14 cellular contexts compared by ENCODE assay signal in the genomic region with DNA sequence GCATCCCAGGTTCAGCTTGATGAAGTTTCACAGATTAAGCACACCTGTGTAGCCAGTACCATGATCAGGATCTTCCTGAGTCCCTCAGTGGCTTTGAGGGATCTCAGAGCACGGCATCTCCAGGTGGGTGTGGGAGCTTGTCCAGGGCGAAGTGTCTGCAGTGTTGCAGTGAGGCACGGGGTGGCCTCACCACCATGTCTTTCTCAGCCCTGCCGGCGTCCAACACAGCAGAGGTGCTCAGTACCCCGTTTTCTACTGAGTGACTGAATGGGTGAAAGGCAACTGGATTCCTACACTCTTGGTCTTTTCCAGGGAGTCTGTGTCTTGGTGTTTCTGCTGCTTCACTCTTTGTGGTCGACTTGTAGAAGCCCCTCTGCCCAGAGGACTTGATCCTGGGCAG.
DNase-seq lines count a peak whose midpoint lies in the region; ATAC-seq and TF ChIP-seq lines count a peak whose summit lies in the region.
"Had no signal": no experiment of that assay in that cellular context is flagged by ENCODE, and none has a peak within 500 bp of the region (broad histone marks: within the 10 kb centered on the region; RNA-seq: fewer than 3 reads in every experiment).

No MANE protein-coding gene starts in this region.

- no peak overlapping the region for H2BK20ac ChIP-seq in IMR-90 (ENCODE audit: low read depth, low read length)

- no peak overlapping the region for H4K5ac ChIP-seq in IMR-90 (ENCODE audit: low read depth, low read length)

- H3K9ac ChIP-seq in IMR-90 (ENCODE audit: low read depth, low read length): no peak overlapping the region

- H3K4me1 Mint-ChIP-seq in mesothelial cell of epicardium: peaks cover 39% of the 10 kb centered on the region

- POLR2A ChIA-PET in IMR-90 (lab: Charles Lee; ENCODE audit: unreplicated experiment): no interaction called here

- H3K18ac ChIP-seq in IMR-90 (ENCODE audit: low read depth, low read length): no peak overlapping the region

- TF ChIP-seq POLR2A in IMR-90 (IDR thresholded peaks at IDR 0.05; ENCODE audit: low read depth, low read length) (no peak), suprapubic skin (IDR thresholded peaks at IDR 0.05) (no peak), transverse colon (IDR thresholded peaks at IDR 0.05) (no peak)

- H3K9me1 ChIP-seq in IMR-90 (ENCODE audit: insufficient read depth, low read length): peaks cover 52% of the 10 kb centered on the region

- peaks cover 9% of the 10 kb centered on the region for H3K36me3 ChIP-seq in IMR-90 (ENCODE audit: control insufficient read depth, insufficient read depth, low read length)
- H3K36me3 ChIP-seq in suprapubic skin: no peaks in the 10 kb centered on the region
- H3K36me3 ChIP-seq in transverse colon: no peaks in the 10 kb centered on the region

- H3K4me2 ChIP-seq in IMR-90 (ENCODE audit: low read depth, low read length): no peak overlapping the region

- no peak overlapping the region for H3K4ac ChIP-seq in IMR-90 (ENCODE audit: low read depth, low read length)

- dilution Hi-C loops in IMR-90 (cut with HindIII; ENCODE audit: low sequenced_read_pairs, unreplicated experiment): no loop called here

- H3K27me3 Mint-ChIP-seq in mesothelial cell of epicardium (ENCODE audit: low read depth): no peaks in the 10 kb centered on the region

- no peak overlapping the region for H2BK5ac ChIP-seq in IMR-90 (ENCODE audit: low read depth, low read length, poor library complexity, severe bottlenecking)

- H4K8ac ChIP-seq in IMR-90 (ENCODE audit: low read depth in 2 of 2, low read length in 2 of 2): 0 out of 4 replicates have a peak overlapping the region, but pooled peaks of 1 of the 2 experiments have one; percentile 4

- TF ChIP-seq RAD21 in IMR-90 (IDR thresholded peaks at IDR 0.05; ENCODE audit: low read length): no peak

- no peak for TF ChIP-seq EP300 in suprapubic skin (IDR thresholded peaks at IDR 0.05)
- TF ChIP-seq EP300 in transverse colon (IDR thresholded peaks at IDR 0.05; ENCODE audit: low read depth): no peak

- no peak overlapping the region for H3K27ac ChIP-seq in IMR-90 (ENCODE audit: insufficient read depth, low read length)
- peak overlapping the region in 41 of 59 donors; percentile 1 to 91 (median 78) for H3K27ac ChIP-seq in dorsolateral prefrontal cortex
- H3K27ac ChIP-seq in suprapubic skin: peak overlapping the region; percentile 19
- H3K27ac ChIP-seq in transverse colon: no peak overlapping the region

- 0 out of 2 replicates have a peak overlapping the region, but pooled peaks have one; percentile 6 for H3K14ac ChIP-seq in IMR-90 (replicated peaks; ENCODE audit: low read depth, low read length)

- peaks cover 55 to 96% of the 10 kb centered on the region in 2 experiments for H3K79me1 ChIP-seq in IMR-90 (ENCODE audit: low read depth in 1 of 2, low read length in 2 of 2)

- intact Hi-C loops in IMR-90 (cut with micrococcal nuclease) (loop anchor here (5.0 to 10.0 kb wide), 2 partner anchors 34 to 101 kb away; no protein-coding TSS in a partner anchor), dorsolateral prefrontal cortex (cut with DNase I) (loop anchor here (5.0 to 10.0 kb wide), 5 partner anchors 36 to 104 kb away; a partner anchor contains a TSS), transverse colon (cut with DNase I; ENCODE audit: low total_unique reads) (no loop called here)

- peaks cover 95% of the 10 kb centered on the region for H4K20me1 ChIP-seq in IMR-90 (ENCODE audit: insufficient read depth, low read length)

- no peaks in the 10 kb centered on the region for H3K27me3 ChIP-seq in IMR-90 (ENCODE audit: control insufficient read depth, insufficient read depth, low read length)
- H3K27me3 ChIP-seq in dorsolateral prefrontal cortex: no peaks in the 10 kb centered on the region
- no peaks in the 10 kb centered on the region for H3K27me3 ChIP-seq in suprapubic skin
- no peaks in the 10 kb centered on the region for H3K27me3 ChIP-seq in transverse colon

- H2AK9ac ChIP-seq in IMR-90 (replicated peaks; ENCODE audit: low read depth, low read length, poor library complexity): no peak overlapping the region

- CTCF ChIA-PET in IMR-90 (lab: Yijun Ruan, JAX): no interaction called here

- no peak overlapping the region for H4K91ac ChIP-seq in IMR-90 (ENCODE audit: insufficient read depth, low read depth, low read length)

- no peak overlapping the region for H3K56ac ChIP-seq in IMR-90 (ENCODE audit: extremely low read depth, insufficient read depth, low read length)

- no TSS peak for BruUV-seq in IMR-90 (replicated peaks; lab: Mats Ljungman, UMichigan)

- no peak overlapping the region for H3K4me3 ChIP-seq in IMR-90 (ENCODE audit: insufficient read depth, low read depth, low read length)
- no peak overlapping the region for H3K4me3 ChIP-seq in dorsolateral prefrontal cortex
- no peak overlapping the region for H3K4me3 ChIP-seq in suprapubic skin
- no peak overlapping the region for H3K4me3 ChIP-seq in transverse colon

- peak overlapping the region; percentile 0; the same call in 1 of the 2 replicates for H2AK5ac ChIP-seq in IMR-90 (ENCODE audit: low read depth, low read length)

- no peak overlapping the region for H3K23ac ChIP-seq in IMR-90 (ENCODE audit: low read depth, low read length)

- peak overlapping the region; percentile 85 for H3K27ac Mint-ChIP-seq in mesothelial cell of epicardium

- TF ChIP-seq CTCF in IMR-90 (conservative IDR thresholded peaks at IDR 0.05; ENCODE audit: low read depth, low read length): no peak
- no peak for TF ChIP-seq CTCF in dorsolateral prefrontal cortex (IDR thresholded peaks at IDR 0.05 in 54 of 56, conservative IDR thresholded peaks at IDR 0.05 in 2 of 56; ENCODE audit: low read depth in 1 of 56, partially characterized antibody in 56 of 56)
- TF ChIP-seq CTCF in mesothelial cell of epicardium (IDR thresholded peaks at IDR 0.05; ENCODE audit: unreplicated experiment): no peak
- no peak for TF ChIP-seq CTCF in suprapubic skin (IDR thresholded peaks at IDR 0.05)
- no peak for TF ChIP-seq CTCF in transverse colon (IDR thresholded peaks at IDR 0.05)

- no peak overlapping the region for H2AFZ ChIP-seq in IMR-90 (replicated peaks; ENCODE audit: low read length, poor library complexity)

- no peak for ATAC-seq in IMR-90 (ENCODE audit: low read depth)

- no peak overlapping the region for H2BK15ac ChIP-seq in IMR-90 (ENCODE audit: low read depth, low read length)

- no peak overlapping the region for H3K4me3 Mint-ChIP-seq in mesothelial cell of epicardium
- H3K4me3 Mint-ChIP-seq: neural crest cell; T-helper 2 cell treated with Interferon-gamma antibody and Interleukin-4, amounts not matched to agents 5 μg/mL and 100 μg/mL, for 36 hours had no signal

- H3K4me1 ChIP-seq in IMR-90 (ENCODE audit: control insufficient read depth, insufficient read depth, low read length) (peaks cover 30% of the 10 kb centered on the region), suprapubic skin (peaks cover 64% of the 10 kb centered on the region), transverse colon (peaks cover 34 to 47% (median 44%) of the 10 kb centered on the region in 4 donors)

- H3K9me3 ChIP-seq in IMR-90 (ENCODE audit: control insufficient read depth, insufficient read depth, low read length): no peaks in the 10 kb centered on the region
- no peaks in the 10 kb centered on the region for H3K9me3 ChIP-seq in suprapubic skin
- H3K9me3 ChIP-seq in transverse colon: no peaks in the 10 kb centered on the region

- in situ Hi-C loops in IMR-90 (cut with MboI; ENCODE audit: low sequenced_read_pairs): no loop called here
- in situ Hi-C loops in transverse colon (cut with MboI; ENCODE audit: low pct_ligation_motif_present in 1 of 4, low pct_unique_long_range_greater_than_20kb in 1 of 4, low sequenced_read_pairs in 3 of 4): no loop called here

- DNase-seq in IMR-90: no peak
- no peak for DNase-seq in dorsolateral prefrontal cortex
- DNase-seq in mesothelial cell of epicardium (ENCODE audit: low spot score in 2 of 2, unreplicated experiment in 2 of 2): no peak
- DNase-seq in suprapubic skin (ENCODE audit: low spot score in 2 of 2): no peak
- no peak for DNase-seq in NCI-H2196 (lab: John Stamatoyannopoulos, UW; ENCODE audit: unreplicated experiment)
- DNase-seq in amniotic stem cell (lab: John Stamatoyannopoulos, UW): no peak
- DNase-seq in GM19240 (ENCODE audit: insufficient read length, low spot score): no peak
- DNase-seq in transverse colon: no peak
- DNase-seq: activated naive CD4-positive, alpha-beta T cell; AML-193; dermis blood vessel endothelial cell; NCI-H446 had no signal

- H2BK120ac ChIP-seq in IMR-90 (ENCODE audit: low read depth, low read length): no peak overlapping the region

- peaks cover 7% of the 10 kb centered on the region for H3K36me3 Mint-ChIP-seq in mesothelial cell of epicardium

- WGBS in IMR-90 (ENCODE audit: extremely low coverage in 2 of 2, insufficient read length in 1 of 2), 2 experiments: 92% methylated on average over 2 of the region's 7 CpGs; no CpG with 5 or more reads in 1 of the 2 experiments
- 97% methylated on average over 3 of the region's 7 CpGs for WGBS in suprapubic skin
- WGBS in transverse colon (ENCODE audit: low coverage in 1 of 2), 2 donors: 93 to 100% methylated on average over 4 to 7 of the region's 7 CpGs

- H3K9me3 Mint-ChIP-seq in mesothelial cell of epicardium: no peaks in the 10 kb centered on the region
- H3K9me3 Mint-ChIP-seq: neural crest cell; T-helper 2 cell treated with Interferon-gamma antibody and Interleukin-4, amounts not matched to agents 5 μg/mL and 100 μg/mL, for 36 hours had no signal

TF ChIP-seq in IMR-90, 13 proteins besides CTCF, POLR2A, EP300 and RAD21 (continues in another document):
- TF ChIP-seq MAZ (IDR thresholded peaks at IDR 0.05; ENCODE audit: borderline replicate concordance, low read depth, low read length) (no peak), SMC3 (IDR thresholded peaks at IDR 0.05; ENCODE audit: low read depth, low read length) (no peak), CHD1 (IDR thresholded peaks at IDR 0.05; ENCODE audit: low read depth, low read length) (no peak), MAFK (IDR thresholded peaks at IDR 0.05; ENCODE audit: low read depth, low read length) (no peak), FOS (IDR thresholded peaks at IDR 0.05; ENCODE audit: low read depth, low read length) (no peak)
- TF ChIP-seq, protein P1, sequence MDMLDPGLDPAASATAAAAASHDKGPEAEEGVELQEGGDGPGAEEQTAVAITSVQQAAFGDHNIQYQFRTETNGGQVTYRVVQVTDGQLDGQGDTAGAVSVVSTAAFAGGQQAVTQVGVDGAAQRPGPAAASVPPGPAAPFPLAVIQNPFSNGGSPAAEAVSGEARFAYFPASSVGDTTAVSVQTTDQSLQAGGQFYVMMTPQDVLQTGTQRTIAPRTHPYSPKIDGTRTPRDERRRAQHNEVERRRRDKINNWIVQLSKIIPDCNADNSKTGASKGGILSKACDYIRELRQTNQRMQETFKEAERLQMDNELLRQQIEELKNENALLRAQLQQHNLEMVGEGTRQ (IDR thresholded peaks at IDR 0.05; ENCODE audit: low read depth, low read length): no peak

Comparison
In these comparisons a context has a peak if more than half of its experiments do, and no peak if none do; other contexts are left out.
1. H3K27ac ChIP-seq: peak in dorsolateral prefrontal cortex (41 of 59) and suprapubic skin (single experiment); none in IMR-90 (single experiment) and transverse colon (0 of 4).